ENCODE assay signal across 3 cellular contexts in the genomic region with DNA sequence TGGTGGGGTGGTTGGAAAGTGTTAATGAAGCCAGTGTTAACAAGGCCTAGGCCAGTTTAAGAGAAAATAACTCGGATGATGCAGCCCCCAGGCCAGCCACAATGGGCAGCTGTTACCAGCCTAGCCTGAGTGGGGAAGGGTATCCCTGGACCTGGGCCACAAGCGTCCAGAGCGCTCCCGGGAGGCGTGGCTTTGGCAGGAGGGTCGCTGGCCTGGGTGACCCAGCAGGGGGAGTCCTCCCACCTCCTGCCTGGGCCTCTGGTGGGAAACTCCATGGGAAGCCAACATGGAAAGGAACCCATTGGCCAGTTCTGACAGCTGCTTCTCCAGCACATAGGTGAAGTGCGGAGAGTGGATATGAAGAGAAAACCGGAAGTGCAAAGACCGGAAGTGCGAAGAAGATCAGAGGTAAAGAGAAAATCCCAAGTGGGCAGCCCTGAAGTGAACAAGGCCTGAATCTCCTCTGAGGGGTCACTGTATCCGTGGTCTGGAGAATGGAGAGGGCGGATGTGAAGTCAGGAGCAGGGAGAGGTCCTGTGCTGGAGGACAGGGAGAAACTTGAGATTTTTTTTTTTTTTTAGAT.
TF ChIP-seq lines count a peak whose summit lies in the region.

No MANE protein-coding gene starts in this region.

TF ChIP-seq in SK-N-SH, 30 proteins besides CTCF, POLR2A, EP300 and RAD21:
- TF ChIP-seq RCOR1 (IDR thresholded peaks at IDR 0.05; ENCODE audit: low read length) (no peak), RXRA (IDR thresholded peaks at IDR 0.05; ENCODE audit: borderline replicate concordance, low read depth) (no peak), TCF12 (IDR thresholded peaks at IDR 0.05) (no peak), EZH2phosphoT487 (IDR thresholded peaks at IDR 0.05; ENCODE audit: borderline replicate concordance, low read depth) (no peak), CHD2 (IDR thresholded peaks at IDR 0.05; ENCODE audit: low read length, partially characterized antibody) (no peak), FOXM1 (IDR thresholded peaks at IDR 0.05; ENCODE audit: low read depth) (no peak), NRF1 (IDR thresholded peaks at IDR 0.05; ENCODE audit: low read depth, low read length) (no peak), POLR2AphosphoS5 (IDR thresholded peaks at IDR 0.05; ENCODE audit: low read depth, low read length) (no peak), RFX5 (IDR thresholded peaks at IDR 0.05; ENCODE audit: low read length) (no peak), GATA2 (CRISPR knock-in tag; IDR thresholded peaks at IDR 0.05) (no peak), GABPA (IDR thresholded peaks at IDR 0.05; ENCODE audit: low read depth) (no peak), FOSL2 (IDR thresholded peaks at IDR 0.05; ENCODE audit: borderline replicate concordance, low read depth) (no peak), SIN3A (IDR thresholded peaks at IDR 0.05; ENCODE audit: borderline replicate concordance, low read depth, low read length) (no peak), MXI1 (IDR thresholded peaks at IDR 0.05; ENCODE audit: low read depth, low read length) (no peak), SMC3 (IDR thresholded peaks at IDR 0.05; ENCODE audit: low read depth, low read length) (no peak), TEAD4 (IDR thresholded peaks at IDR 0.05; ENCODE audit: borderline replicate concordance, insufficient read depth) (no peak)
- TF ChIP-seq, protein P1, sequence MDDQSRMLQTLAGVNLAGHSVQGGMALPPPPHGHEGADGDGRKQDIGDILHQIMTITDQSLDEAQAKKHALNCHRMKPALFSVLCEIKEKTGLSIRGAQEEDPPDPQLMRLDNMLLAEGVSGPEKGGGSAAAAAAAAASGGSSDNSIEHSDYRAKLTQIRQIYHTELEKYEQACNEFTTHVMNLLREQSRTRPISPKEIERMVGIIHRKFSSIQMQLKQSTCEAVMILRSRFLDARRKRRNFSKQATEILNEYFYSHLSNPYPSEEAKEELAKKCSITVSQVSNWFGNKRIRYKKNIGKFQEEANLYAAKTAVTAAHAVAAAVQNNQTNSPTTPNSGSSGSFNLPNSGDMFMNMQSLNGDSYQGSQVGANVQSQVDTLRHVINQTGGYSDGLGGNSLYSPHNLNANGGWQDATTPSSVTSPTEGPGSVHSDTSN (IDR thresholded peaks at IDR 0.05): no peak
- TF ChIP-seq, protein P2, sequence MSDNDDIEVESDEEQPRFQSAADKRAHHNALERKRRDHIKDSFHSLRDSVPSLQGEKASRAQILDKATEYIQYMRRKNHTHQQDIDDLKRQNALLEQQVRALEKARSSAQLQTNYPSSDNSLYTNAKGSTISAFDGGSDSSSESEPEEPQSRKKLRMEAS (IDR thresholded peaks at IDR 0.05; ENCODE audit: low read depth): no peak
- TF ChIP-seq, protein P3, sequence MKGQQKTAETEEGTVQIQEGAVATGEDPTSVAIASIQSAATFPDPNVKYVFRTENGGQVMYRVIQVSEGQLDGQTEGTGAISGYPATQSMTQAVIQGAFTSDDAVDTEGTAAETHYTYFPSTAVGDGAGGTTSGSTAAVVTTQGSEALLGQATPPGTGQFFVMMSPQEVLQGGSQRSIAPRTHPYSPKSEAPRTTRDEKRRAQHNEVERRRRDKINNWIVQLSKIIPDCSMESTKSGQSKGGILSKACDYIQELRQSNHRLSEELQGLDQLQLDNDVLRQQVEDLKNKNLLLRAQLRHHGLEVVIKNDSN (IDR thresholded peaks at IDR 0.05; ENCODE audit: borderline replicate concordance, low read depth): no peak
- TF ChIP-seq, protein P4, sequence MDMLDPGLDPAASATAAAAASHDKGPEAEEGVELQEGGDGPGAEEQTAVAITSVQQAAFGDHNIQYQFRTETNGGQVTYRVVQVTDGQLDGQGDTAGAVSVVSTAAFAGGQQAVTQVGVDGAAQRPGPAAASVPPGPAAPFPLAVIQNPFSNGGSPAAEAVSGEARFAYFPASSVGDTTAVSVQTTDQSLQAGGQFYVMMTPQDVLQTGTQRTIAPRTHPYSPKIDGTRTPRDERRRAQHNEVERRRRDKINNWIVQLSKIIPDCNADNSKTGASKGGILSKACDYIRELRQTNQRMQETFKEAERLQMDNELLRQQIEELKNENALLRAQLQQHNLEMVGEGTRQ (IDR thresholded peaks at IDR 0.05; ENCODE audit: borderline replicate concordance, low read depth, low read length): no peak

TF ChIP-seq in SK-N-SH treated with all-trans-retinoic acid at 6 μM for 48 hours, 23 proteins besides CTCF, POLR2A, EP300 and RAD21 (continues in another document):
- no peak for TF ChIP-seq OSR1 (CRISPR knock-in tag; IDR thresholded peaks at IDR 0.05)
- no peak for TF ChIP-seq GLIS3 (CRISPR knock-in tag; IDR thresholded peaks at IDR 0.05)
- no peak for TF ChIP-seq PPARA (CRISPR knock-in tag; IDR thresholded peaks at IDR 0.05; ENCODE audit: borderline replicate concordance)
- no peak for TF ChIP-seq RARB (CRISPR knock-in tag; IDR thresholded peaks at IDR 0.05)
- TF ChIP-seq, protein P5, sequence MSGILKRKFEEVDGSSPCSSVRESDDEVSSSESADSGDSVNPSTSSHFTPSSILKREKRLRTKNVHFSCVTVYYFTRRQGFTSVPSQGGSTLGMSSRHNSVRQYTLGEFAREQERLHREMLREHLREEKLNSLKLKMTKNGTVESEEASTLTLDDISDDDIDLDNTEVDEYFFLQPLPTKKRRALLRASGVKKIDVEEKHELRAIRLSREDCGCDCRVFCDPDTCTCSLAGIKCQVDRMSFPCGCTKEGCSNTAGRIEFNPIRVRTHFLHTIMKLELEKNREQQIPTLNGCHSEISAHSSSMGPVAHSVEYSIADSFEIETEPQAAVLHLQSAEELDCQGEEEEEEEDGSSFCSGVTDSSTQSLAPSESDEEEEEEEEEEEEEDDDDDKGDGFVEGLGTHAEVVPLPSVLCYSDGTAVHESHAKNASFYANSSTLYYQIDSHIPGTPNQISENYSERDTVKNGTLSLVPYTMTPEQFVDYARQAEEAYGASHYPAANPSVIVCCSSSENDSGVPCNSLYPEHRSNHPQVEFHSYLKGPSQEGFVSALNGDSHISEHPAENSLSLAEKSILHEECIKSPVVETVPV (CRISPR knock-in tag; IDR thresholded peaks at IDR 0.05): no peak
- TF ChIP-seq, protein P6, sequence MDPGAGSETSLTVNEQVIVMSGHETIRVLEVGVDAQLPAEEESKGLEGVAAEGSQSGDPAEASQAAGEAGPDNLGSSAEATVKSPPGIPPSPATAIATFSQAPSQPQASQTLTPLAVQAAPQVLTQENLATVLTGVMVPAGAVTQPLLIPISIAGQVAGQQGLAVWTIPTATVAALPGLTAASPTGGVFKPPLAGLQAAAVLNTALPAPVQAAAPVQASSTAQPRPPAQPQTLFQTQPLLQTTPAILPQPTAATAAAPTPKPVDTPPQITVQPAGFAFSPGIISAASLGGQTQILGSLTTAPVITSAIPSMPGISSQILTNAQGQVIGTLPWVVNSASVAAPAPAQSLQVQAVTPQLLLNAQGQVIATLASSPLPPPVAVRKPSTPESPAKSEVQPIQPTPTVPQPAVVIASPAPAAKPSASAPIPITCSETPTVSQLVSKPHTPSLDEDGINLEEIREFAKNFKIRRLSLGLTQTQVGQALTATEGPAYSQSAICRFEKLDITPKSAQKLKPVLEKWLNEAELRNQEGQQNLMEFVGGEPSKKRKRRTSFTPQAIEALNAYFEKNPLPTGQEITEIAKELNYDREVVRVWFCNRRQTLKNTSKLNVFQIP (CRISPR knock-in tag; IDR thresholded peaks at IDR 0.05; ENCODE audit: borderline replicate concordance, low read depth): no peak
- TF ChIP-seq ESRRG (CRISPR knock-in tag; IDR thresholded peaks at IDR 0.05): no peak
- TF ChIP-seq, protein P7, sequence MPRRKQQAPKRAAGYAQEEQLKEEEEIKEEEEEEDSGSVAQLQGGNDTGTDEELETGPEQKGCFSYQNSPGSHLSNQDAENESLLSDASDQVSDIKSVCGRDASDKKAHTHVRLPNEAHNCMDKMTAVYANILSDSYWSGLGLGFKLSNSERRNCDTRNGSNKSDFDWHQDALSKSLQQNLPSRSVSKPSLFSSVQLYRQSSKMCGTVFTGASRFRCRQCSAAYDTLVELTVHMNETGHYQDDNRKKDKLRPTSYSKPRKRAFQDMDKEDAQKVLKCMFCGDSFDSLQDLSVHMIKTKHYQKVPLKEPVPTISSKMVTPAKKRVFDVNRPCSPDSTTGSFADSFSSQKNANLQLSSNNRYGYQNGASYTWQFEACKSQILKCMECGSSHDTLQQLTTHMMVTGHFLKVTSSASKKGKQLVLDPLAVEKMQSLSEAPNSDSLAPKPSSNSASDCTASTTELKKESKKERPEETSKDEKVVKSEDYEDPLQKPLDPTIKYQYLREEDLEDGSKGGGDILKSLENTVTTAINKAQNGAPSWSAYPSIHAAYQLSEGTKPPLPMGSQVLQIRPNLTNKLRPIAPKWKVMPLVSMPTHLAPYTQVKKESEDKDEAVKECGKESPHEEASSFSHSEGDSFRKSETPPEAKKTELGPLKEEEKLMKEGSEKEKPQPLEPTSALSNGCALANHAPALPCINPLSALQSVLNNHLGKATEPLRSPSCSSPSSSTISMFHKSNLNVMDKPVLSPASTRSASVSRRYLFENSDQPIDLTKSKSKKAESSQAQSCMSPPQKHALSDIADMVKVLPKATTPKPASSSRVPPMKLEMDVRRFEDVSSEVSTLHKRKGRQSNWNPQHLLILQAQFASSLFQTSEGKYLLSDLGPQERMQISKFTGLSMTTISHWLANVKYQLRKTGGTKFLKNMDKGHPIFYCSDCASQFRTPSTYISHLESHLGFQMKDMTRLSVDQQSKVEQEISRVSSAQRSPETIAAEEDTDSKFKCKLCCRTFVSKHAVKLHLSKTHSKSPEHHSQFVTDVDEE (CRISPR knock-in tag; IDR thresholded peaks at IDR 0.05): no peak

TF ChIP-seq in H1, 55 proteins besides CTCF, POLR2A, EP300 and RAD21:
- no peak for TF ChIP-seq KDM1A (IDR thresholded peaks at IDR 0.05; ENCODE audit: borderline replicate concordance, low read length)
- TF ChIP-seq KDM4A (IDR thresholded peaks at IDR 0.05; ENCODE audit: low read depth, low read length, severe bottlenecking): no peak
- TF ChIP-seq SAP30 (IDR thresholded peaks at IDR 0.05; ENCODE audit: insufficient read depth, insufficient replicate concordance, low read length): no peak
- TF ChIP-seq RFX5 (IDR thresholded peaks at IDR 0.05; ENCODE audit: borderline replicate concordance, low read depth, low read length): no peak
- no peak for TF ChIP-seq SP4 (IDR thresholded peaks at IDR 0.05; ENCODE audit: low read length)
- TF ChIP-seq ZNF274 (IDR thresholded peaks at IDR 0.05; ENCODE audit: borderline replicate concordance, extremely low read depth, low read length): no peak
